Comparison of ENCODE assay signal across 23 cellular contexts in the genomic region with DNA sequence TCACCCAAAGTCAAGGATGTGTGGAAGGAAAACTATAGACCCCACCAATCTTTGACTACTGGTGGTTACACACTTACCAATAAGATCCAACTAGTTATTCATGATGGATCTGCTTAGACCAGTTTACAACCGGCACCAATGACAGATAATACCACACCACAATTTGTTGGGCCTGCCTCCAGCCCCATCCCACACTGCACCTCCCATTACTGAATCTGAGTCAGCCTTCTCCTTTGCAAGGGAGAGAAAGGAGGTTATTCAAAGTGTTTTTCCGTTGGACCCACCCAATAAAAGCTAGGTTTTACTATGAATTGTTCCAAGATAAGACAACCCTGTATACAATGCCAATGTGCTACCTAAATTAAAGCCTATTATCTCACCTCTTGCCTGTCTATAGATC.
"Had no signal": no experiment of that assay in that cellular context is flagged by ENCODE, and none has a peak within 500 bp of the region (broad histone marks: within the 10 kb centered on the region; RNA-seq: fewer than 3 reads in every experiment).

No MANE protein-coding gene starts in this region.

- H3K27ac ChIP-seq: colonic mucosa, coronary artery, epithelial cell of prostate, esophagus muscularis mucosa, esophagus squamous epithelium, foreskin keratinocyte, gastrocnemius medialis, gastroesophageal sphincter, heart left ventricle, heart right ventricle, hepatocyte had no signal

- H3K9me3 ChIP-seq: colonic mucosa, esophagus muscularis mucosa, esophagus squamous epithelium, gastrocnemius medialis, gastroesophageal sphincter, heart left ventricle had no signal

- DNase-seq: colonic mucosa; cortex of kidney; dermis blood vessel endothelial cell; effector CD4-positive, alpha-beta T cell; effector CD8-positive, alpha-beta T cell; effector memory CD4-positive, alpha-beta T cell; effector memory CD8-positive, alpha-beta T cell; endodermal cell; erythroblast; esophagus squamous epithelium; foreskin fibroblast; foreskin keratinocyte; foreskin melanocyte; gastrocnemius medialis; glutamatergic neuron; head of caudate nucleus; heart left ventricle; heart right ventricle had no signal

- H2AFZ ChIP-seq: hepatocyte had no signal

- H3K4me1 ChIP-seq: colonic mucosa, esophagus muscularis mucosa, esophagus squamous epithelium, foreskin keratinocyte, gastrocnemius medialis, gastroesophageal sphincter, heart left ventricle, heart right ventricle had no signal

- H3K4me3 ChIP-seq: colonic mucosa, coronary artery, esophagus muscularis mucosa, esophagus squamous epithelium, gastrocnemius medialis, gastroesophageal sphincter, heart left ventricle, heart right ventricle, hepatocyte had no signal

- H3K27me3 ChIP-seq: colonic mucosa, esophagus muscularis mucosa, esophagus squamous epithelium, foreskin keratinocyte, gastrocnemius medialis, gastroesophageal sphincter, heart left ventricle, hepatocyte had no signal

- H3K4me2 ChIP-seq: hepatocyte had no signal

- H3K79me2 ChIP-seq: hepatocyte had no signal

- H3K36me3 ChIP-seq: colonic mucosa, esophagus muscularis mucosa, esophagus squamous epithelium, gastrocnemius medialis, gastroesophageal sphincter, heart left ventricle, heart right ventricle had no signal

- ATAC-seq: effector memory CD8-positive, alpha-beta T cell; foreskin keratinocyte; gastrocnemius medialis; gastroesophageal sphincter; heart left ventricle; heart right ventricle had no signal
